In the genomic region with DNA sequence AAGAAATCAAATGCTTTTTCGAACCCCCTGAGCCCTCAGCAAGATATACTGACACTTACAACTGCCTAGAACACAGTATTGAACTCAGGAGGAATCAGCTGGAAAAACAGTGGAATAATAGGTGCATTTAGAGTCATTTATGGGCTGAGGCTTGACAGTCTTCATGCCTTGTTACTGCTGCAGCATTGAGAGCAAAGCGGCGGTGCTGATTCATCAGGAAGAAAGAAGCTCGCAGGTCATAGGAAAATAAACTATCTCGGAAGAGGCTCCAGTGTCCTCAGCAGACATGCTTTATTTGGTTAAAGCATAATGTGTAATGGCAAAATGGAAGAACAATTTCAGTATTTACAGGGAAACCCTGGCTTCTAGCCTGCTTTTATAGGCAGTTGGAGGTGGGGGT, we compare ENCODE assay signal across 1 cellular context.
TF ChIP-seq lines count a peak whose summit lies in the region.

No MANE protein-coding gene starts in this region.

TF ChIP-seq in H1, 55 proteins besides CTCF, POLR2A, EP300 and RAD21:
- TF ChIP-seq TAF7 (optimal IDR thresholded peaks at IDR 0.05; ENCODE audit: borderline replicate concordance, low read depth, low read length) (no peak), SUZ12 (IDR thresholded peaks at IDR 0.05; ENCODE audit: low read length) (no peak), GABPA (IDR thresholded peaks at IDR 0.05; ENCODE audit: borderline replicate concordance, insufficient read depth, low read length) (no peak), CEBPB (IDR thresholded peaks at IDR 0.05; ENCODE audit: low read depth, low read length) (no peak), ZNF274 (IDR thresholded peaks at IDR 0.05; ENCODE audit: borderline replicate concordance, extremely low read depth, low read length) (no peak), SP1 (IDR thresholded peaks at IDR 0.05; ENCODE audit: low read depth, low read length) (no peak), GTF2F1 (IDR thresholded peaks at IDR 0.05; ENCODE audit: borderline replicate concordance, low read depth, low read length) (no peak), USF2 (IDR thresholded peaks at IDR 0.05; ENCODE audit: low read length) (no peak), CHD1 (IDR thresholded peaks at IDR 0.05; ENCODE audit: low read depth, low read length) (no peak), ASH2L (IDR thresholded peaks at IDR 0.05; ENCODE audit: low read length) (no peak), JUN (IDR thresholded peaks at IDR 0.05; ENCODE audit: low read depth, low read length) (no peak), KDM4A (IDR thresholded peaks at IDR 0.05; ENCODE audit: low read depth, low read length, severe bottlenecking) (no peak), EGR1 (IDR thresholded peaks at IDR 0.05; ENCODE audit: borderline replicate concordance, low read depth, low read length) (no peak), TCF12 (IDR thresholded peaks at IDR 0.05; ENCODE audit: low read depth, low read length) (no peak), CREB1 (IDR thresholded peaks at IDR 0.05) (no peak)
TF ChIP-seq in H1: peak in this region for 0.
